In genomic region chr16:89657442-89658220, GRCh38 we compare ENCODE assay signal across 1 cellular context.
TF ChIP-seq lines count a peak whose summit lies in the region.

Gene CHMP1A (minus strand): TSS chr16:89657708. CDS start chr16:89657588, 120 bp downstream.
Gene SPATA33 (plus strand): TSS chr16:89657836. CDS start chr16:89657912, 76 bp downstream.

TF ChIP-seq in HepG2, 621 proteins besides CTCF, POLR2A, EP300 and RAD21 (continued from another document):
- TF ChIP-seq KDM2A (CRISPR knock-in tag; IDR thresholded peaks at IDR 0.05; ENCODE audit: borderline replicate concordance, low read depth) (peak; percentile 87; the same call in 1 of the 2 replicates), EHMT2 (IDR thresholded peaks at IDR 0.05; ENCODE audit: borderline replicate concordance, low read depth, low read length) (no peak), PRDM4 (CRISPR knock-in tag; IDR thresholded peaks at IDR 0.05; ENCODE audit: borderline replicate concordance) (no peak), ELF1 (CRISPR knock-in tag; IDR thresholded peaks at IDR 0.05) (peak; percentile 95), CEBPB (IDR thresholded peaks at IDR 0.05; ENCODE audit: borderline replicate concordance, low read depth, low read length) (no peak), ZNF138 (CRISPR knock-in tag; IDR thresholded peaks at IDR 0.05; ENCODE audit: low read depth) (peak; percentile 85), ZFAT (CRISPR knock-in tag; conservative IDR thresholded peaks at IDR 0.05) (0 out of 2 replicates have a peak, but pooled peaks have one; percentile 10), MTF2 (CRISPR knock-in tag; IDR thresholded peaks at IDR 0.05; ENCODE audit: borderline replicate concordance) (0 out of 2 replicates have a peak, but pooled peaks have one; percentile 58), ERF (CRISPR knock-in tag; IDR thresholded peaks at IDR 0.05) (peak; percentile 82), GABPB1 (CRISPR knock-in tag; IDR thresholded peaks at IDR 0.05) (peak; percentile 98), ZNF704 (CRISPR knock-in tag; IDR thresholded peaks at IDR 0.05; ENCODE audit: borderline replicate concordance) (peak; percentile 72; the same call in 1 of the 2 replicates), ZNF605 (CRISPR knock-in tag; IDR thresholded peaks at IDR 0.05) (no peak), TGIF2 (CRISPR knock-in tag; IDR thresholded peaks at IDR 0.05) (peak; percentile 72; the same call in 1 of the 2 replicates), E2F2 (CRISPR knock-in tag; IDR thresholded peaks at IDR 0.05; ENCODE audit: borderline replicate concordance) (peak; percentile 65; the same call in 1 of the 2 replicates), PHF5A (CRISPR knock-in tag; IDR thresholded peaks at IDR 0.05; ENCODE audit: low read depth, unreplicated experiment) (peak; percentile 73), ZNF543 (CRISPR knock-in tag; IDR thresholded peaks at IDR 0.05) (no peak; the same call in none of the 2 replicates), ZBTB10 (CRISPR knock-in tag; IDR thresholded peaks at IDR 0.05; ENCODE audit: borderline replicate concordance) (0 out of 2 replicates have a peak, but pooled peaks have one; percentile 55), ZNF354B (CRISPR knock-in tag; IDR thresholded peaks at IDR 0.05) (no peak), ZBTB42 (CRISPR knock-in tag; IDR thresholded peaks at IDR 0.05) (no peak), ZNF431 (CRISPR knock-in tag; IDR thresholded peaks at IDR 0.05; ENCODE audit: borderline replicate concordance, low read depth) (no peak), GZF1 (CRISPR knock-in tag; IDR thresholded peaks at IDR 0.05) (no peak), RBM22 (optimal IDR thresholded peaks at IDR 0.05; ENCODE audit: low read length) (no peak), ZMAT5 (CRISPR knock-in tag; IDR thresholded peaks at IDR 0.05; ENCODE audit: borderline replicate concordance, low read depth) (no peak), TARDBP (CRISPR knock-in tag; IDR thresholded peaks at IDR 0.05) (peak; percentile 65; the same call in 1 of the 2 replicates), RBAK (CRISPR knock-in tag; IDR thresholded peaks at IDR 0.05) (peak; percentile 40; the same call in 1 of the 2 replicates), ZNF644 (CRISPR knock-in tag; IDR thresholded peaks at IDR 0.05; ENCODE audit: low read depth) (no peak), ZNF432 (CRISPR knock-in tag; IDR thresholded peaks at IDR 0.05; ENCODE audit: borderline replicate concordance) (no peak), DR1 (CRISPR knock-in tag; IDR thresholded peaks at IDR 0.05) (peak; percentile 15; the same call in 1 of the 2 replicates), ZNF720 (CRISPR knock-in tag; IDR thresholded peaks at IDR 0.05) (peak; percentile 74; the same call in 1 of the 2 replicates), ZNF816 (CRISPR knock-in tag; IDR thresholded peaks at IDR 0.05; ENCODE audit: borderline replicate concordance) (no peak), MATR3 (CRISPR knock-in tag; IDR thresholded peaks at IDR 0.05) (no peak), JUND (CRISPR knock-in tag; IDR thresholded peaks at IDR 0.05) (0 out of 2 replicates have a peak, but pooled peaks have one; percentile 12), MAFG (CRISPR knock-in tag; IDR thresholded peaks at IDR 0.05) (no peak), ZNF232 (CRISPR knock-in tag; IDR thresholded peaks at IDR 0.05; ENCODE audit: borderline replicate concordance) (peak; percentile 77), NFE2L1 (CRISPR knock-in tag; IDR thresholded peaks at IDR 0.05; ENCODE audit: borderline replicate concordance) (no peak), NR3C1 (CRISPR knock-in tag; IDR thresholded peaks at IDR 0.05) (no peak), PITX1 (CRISPR knock-in tag; IDR thresholded peaks at IDR 0.05) (peak; percentile 58; the same call in 1 of the 2 replicates), ZNF766 (CRISPR knock-in tag; IDR thresholded peaks at IDR 0.05; ENCODE audit: borderline replicate concordance) (peak; percentile 28), SETDB1 (CRISPR knock-in tag; IDR thresholded peaks at IDR 0.05; ENCODE audit: borderline replicate concordance) (no peak), HNRNPLL (IDR thresholded peaks at IDR 0.05; ENCODE audit: low read depth, low read length, poor library complexity, severe bottlenecking) (peak; percentile 98), SRSF1 (optimal IDR thresholded peaks at IDR 0.05; ENCODE audit: low read depth, low read length) (peak; percentile 11), ZNF251 (CRISPR knock-in tag; IDR thresholded peaks at IDR 0.05) (no peak), ZNF235 (CRISPR knock-in tag; IDR thresholded peaks at IDR 0.05; ENCODE audit: borderline replicate concordance) (peak; percentile 93; the same call in 1 of the 2 replicates), ZNF607 (CRISPR knock-in tag; IDR thresholded peaks at IDR 0.05; ENCODE audit: borderline replicate concordance) (no peak), ZFP41 (CRISPR knock-in tag; IDR thresholded peaks at IDR 0.05; ENCODE audit: borderline replicate concordance) (peak; percentile 64; the same call in 1 of the 2 replicates), ZNF382 (CRISPR knock-in tag; IDR thresholded peaks at IDR 0.05; ENCODE audit: borderline replicate concordance) (no peak), SNAPC5 (CRISPR knock-in tag; IDR thresholded peaks at IDR 0.05; ENCODE audit: borderline replicate concordance) (no peak), MEF2D (CRISPR knock-in tag; IDR thresholded peaks at IDR 0.05) (no peak; the same call in 1 of the 2 replicates), SYNCRIP (IDR thresholded peaks at IDR 0.05; ENCODE audit: insufficient read depth, low read depth, low read length) (no peak), TFDP2 (CRISPR knock-in tag; IDR thresholded peaks at IDR 0.05) (peak; percentile 83), IRX3 (CRISPR knock-in tag; IDR thresholded peaks at IDR 0.05; ENCODE audit: borderline replicate concordance, low read depth) (no peak), ZNF563 (CRISPR knock-in tag; IDR thresholded peaks at IDR 0.05) (peak; percentile 84), MED1 (CRISPR knock-in tag; IDR thresholded peaks at IDR 0.05) (peak; percentile 69), HIVEP1 (CRISPR knock-in tag; IDR thresholded peaks at IDR 0.05) (peak; percentile 66; the same call in 1 of the 2 replicates), BRCA1 (CRISPR knock-in tag; IDR thresholded peaks at IDR 0.05) (no peak), ETS1 (CRISPR knock-in tag; IDR thresholded peaks at IDR 0.05) (no peak), JUNB (CRISPR knock-in tag; IDR thresholded peaks at IDR 0.05; ENCODE audit: borderline replicate concordance) (no peak), CREB3 (CRISPR knock-in tag; IDR thresholded peaks at IDR 0.05) (no peak), NKX3-1 (CRISPR knock-in tag; IDR thresholded peaks at IDR 0.05) (0 out of 2 replicates have a peak, but pooled peaks have one; percentile 49), ZNF143 (CRISPR knock-in tag; IDR thresholded peaks at IDR 0.05) (peak; percentile 41), CBX1 (IDR thresholded peaks at IDR 0.05; ENCODE audit: low read depth) (peak; percentile 77), ZNF672 (CRISPR knock-in tag; IDR thresholded peaks at IDR 0.05) (no peak), ZNF367 (CRISPR knock-in tag; IDR thresholded peaks at IDR 0.05; ENCODE audit: borderline replicate concordance) (no peak; the same call in 1 of the 2 replicates), FOXK1 (CRISPR knock-in tag; IDR thresholded peaks at IDR 0.05; ENCODE audit: borderline replicate concordance, low read depth) (peak; percentile 83; the same call in 1 of the 2 replicates), ONECUT2 (CRISPR knock-in tag; IDR thresholded peaks at IDR 0.05) (peak; percentile 63; the same call in 1 of the 2 replicates), NR2F6 (IDR thresholded peaks at IDR 0.05) (no peak), NR2F6 (CRISPR knock-in tag; IDR thresholded peaks at IDR 0.05) (peak; percentile 80), MAF1 (CRISPR knock-in tag; IDR thresholded peaks at IDR 0.05; ENCODE audit: borderline replicate concordance) (no peak), MXD1 (CRISPR knock-in tag; IDR thresholded peaks at IDR 0.05) (peak; percentile 88)
